In the genomic region with DNA sequence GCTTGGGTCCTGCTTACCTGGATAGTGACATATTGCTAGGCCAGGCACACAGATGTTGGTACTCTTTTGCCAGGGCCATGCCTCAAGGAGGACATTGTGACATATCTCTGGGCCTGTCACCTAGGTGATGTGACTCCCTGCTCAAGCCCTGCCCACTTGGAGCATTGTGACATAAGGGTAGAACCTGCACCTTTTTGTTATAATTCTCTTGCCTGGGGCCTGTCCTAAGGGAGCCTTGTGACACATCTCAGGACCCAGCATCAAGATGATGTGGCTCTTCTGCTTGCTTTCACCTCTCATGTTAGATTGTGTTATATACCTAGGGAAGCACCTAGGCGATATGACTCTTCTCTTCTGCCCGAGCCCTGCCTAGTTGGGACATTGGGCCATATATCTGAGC, we compare ENCODE assay signal across 10 cellular contexts. TPM values are rescaled to one million over a fixed set of nuclear protein-coding genes. Genes with fewer than 3 reads are reported as not detected.
"Had no signal": no experiment of that assay in that cellular context is flagged by ENCODE, and none has a peak within 500 bp of the region (broad histone marks: within the 10 kb centered on the region; RNA-seq: fewer than 3 reads in every experiment).

No MANE protein-coding gene starts in this region.

- H3K4me3 ChIP-seq: GM23248, GM23338, HAP-1 had no signal

- H3K4me1 Mint-ChIP-seq: GM23338, H9 had no signal

- DNase-seq: GM23248, GOT3, H7, H9, HCEC 1CT, HFFc6 had no signal

- ATAC-seq: GM23338, HCT116 had no signal

- H3K9ac ChIP-seq: GM23248 had no signal

- H3K4me1 ChIP-seq: HAP-1 had no signal

- H2AFZ ChIP-seq: GM23248, GM23338 had no signal

- H3K4me3 Mint-ChIP-seq: GM23338, H9, HFFc6 had no signal

- H3K36me3 ChIP-seq: HAP-1 had no signal

- H3K27ac ChIP-seq: GM23248 had no signal

- H3K4me2 ChIP-seq: GM23338 had no signal

- H3K27ac Mint-ChIP-seq: GM23338, H9, HFFc6 had no signal

- H3K9me3 ChIP-seq: HAP-1 had no signal

RNA-seq across cellular contexts. Expression of gene ZNF736, which starts 57.4 kb away (rescaled TPM):
- total RNA-seq: H1, H7, H9 had no signal
- polyA plus RNA-seq: H1 had no signal
